ENCODE assay signal across 30 cellular contexts in genomic region chr3:39780352-39780751, GRCh38. TPM values are rescaled to one million over a fixed set of nuclear protein-coding genes. Genes with fewer than 3 reads are reported as not detected.
"Had no signal": no experiment of that assay in that cellular context is flagged by ENCODE, and none has a peak within 500 bp of the region (broad histone marks: within the 10 kb centered on the region; RNA-seq: fewer than 3 reads in every experiment).

No MANE protein-coding gene starts in this region.

- H3K4me3 Mint-ChIP-seq: activated CD8-positive, alpha-beta memory T cell treated with anti-CD3 and anti-CD28 coated beads, Interleukin-2, amount 10 ng/mL, durations not matched to agents 7 days and 5 days; activated naive CD8-positive, alpha-beta T cell treated with anti-CD3 and anti-CD28 coated beads, Interleukin-2, amount 50 U/mL, for 24 hours; activated T-cell treated with anti-CD3 and anti-CD28 coated beads, Interleukin-2, amount 50 U/mL, for 24 hours; T-helper 17 cell; WTC11 had no signal

- H3K36me3 Mint-ChIP-seq: activated CD8-positive, alpha-beta memory T cell treated with anti-CD3 and anti-CD28 coated beads, Interleukin-2, amount 10 ng/mL, durations not matched to agents 7 days and 5 days; activated naive CD4-positive, alpha-beta T cell treated with anti-CD3 and anti-CD28 coated beads, Interleukin-2, amount 50 U/mL, for 72 hours had no signal

- H3K9me3 ChIP-seq: ascending aorta, body of pancreas, MG63, Peyer's patch, SJSA1 had no signal

- H3K27ac Mint-ChIP-seq: activated CD8-positive, alpha-beta memory T cell treated with anti-CD3 and anti-CD28 coated beads, Interleukin-2, amount 10 ng/mL, durations not matched to agents 7 days and 5 days; activated naive CD4-positive, alpha-beta T cell treated with anti-CD3 and anti-CD28 coated beads, Interleukin-2, amount 50 U/mL, for 72 hours; activated naive CD8-positive, alpha-beta T cell treated with anti-CD3 and anti-CD28 coated beads, Interleukin-2, amount 50 U/mL, for 24 hours; activated T-cell treated with anti-CD3 and anti-CD28 coated beads, Interleukin-2, amount 50 U/mL, for 24 hours; T-helper 17 cell; WTC11 had no signal

- H3K9ac ChIP-seq: KMS-11 had no signal

- H3K4me1 ChIP-seq: ascending aorta, body of pancreas, Peyer's patch, SJSA1 had no signal

- H3K4me3 ChIP-seq: ascending aorta, body of pancreas, MG63, Peyer's patch, SJSA1 had no signal

- H3K4me2 ChIP-seq: KMS-11 had no signal

- DNase-seq: activated CD4-positive, alpha-beta T cell treated with anti-CD3 and anti-CD28 coated beads for 48 hours; activated CD4-positive, alpha-beta T cell treated with anti-CD3 and anti-CD28 coated beads, Interleukin-2, amount 50 U/mL, for 48 hours; activated CD4-positive, CD25-positive, alpha-beta regulatory T cell treated with anti-CD3 and anti-CD28 coated beads, Interleukin-2, amount 50 U/mL, for 72 hours; activated CD8-positive, alpha-beta memory T cell treated with anti-CD3 and anti-CD28 coated beads, Interleukin-2, amount 10 ng/mL, durations not matched to agents 7 days and 5 days; activated effector memory CD4-positive, alpha-beta T cell treated with anti-CD3 and anti-CD28 coated beads, Interleukin-2, amount 50 U/mL, for 16 hours; activated naive CD4-positive, alpha-beta T cell treated with Interleukin-2 at 50 U/mL for 16 hours; activated naive CD8-positive, alpha-beta T cell treated with anti-CD3 and anti-CD28 coated beads, Interleukin-2, amount 50 U/mL, for 24 hours; activated T-cell treated with anti-CD3 and anti-CD28 coated beads, Interleukin-2, amount 50 U/mL, for 24 hours; amniotic stem cell; body of pancreas; central memory CD4-positive, alpha-beta T cell; MG63; MV-4-11; NCI-H1092 treated with DMSO at 0.1 percent for 48 hours; NCI-H1417 treated with DMSO at 0.1 percent for 48 hours; NCI-H1694; NCI-H2029 treated with DMSO at 0.1 percent for 48 hours; Peyer's patch; SHP77; T-helper 17 cell; T-helper 9 cell had no signal

- H3K36me3 ChIP-seq: ascending aorta, MG63, Peyer's patch, SJSA1 had no signal

- H3K27me3 Mint-ChIP-seq: activated CD8-positive, alpha-beta memory T cell treated with anti-CD3 and anti-CD28 coated beads, Interleukin-2, amount 10 ng/mL, durations not matched to agents 7 days and 5 days; activated T-cell treated with anti-CD3 and anti-CD28 coated beads, Interleukin-2, amount 50 U/mL, for 24 hours had no signal

- ATAC-seq: activated CD8-positive, alpha-beta memory T cell treated with anti-CD3 and anti-CD28 coated beads, Interleukin-2, amount 10 ng/mL, durations not matched to agents 7 days and 5 days; activated naive CD4-positive, alpha-beta T cell treated with anti-CD3 and anti-CD28 coated beads, Interleukin-2, amount 50 U/mL, for 72 hours; activated naive CD8-positive, alpha-beta T cell treated with anti-CD3 and anti-CD28 coated beads, Interleukin-2, amount 50 U/mL, for 24 hours; body of pancreas; SK-N-SH treated with all-trans-retinoic acid at 6 μM for 48 hours; T-helper 17 cell; WTC11 had no signal

- H3K4me1 Mint-ChIP-seq: activated CD8-positive, alpha-beta memory T cell treated with anti-CD3 and anti-CD28 coated beads, Interleukin-2, amount 10 ng/mL, durations not matched to agents 7 days and 5 days; activated naive CD8-positive, alpha-beta T cell treated with anti-CD3 and anti-CD28 coated beads, Interleukin-2, amount 50 U/mL, for 24 hours; T-helper 17 cell; WTC11 had no signal

- H3K27me3 ChIP-seq: ascending aorta, body of pancreas, MG63, Peyer's patch, SJSA1 had no signal

- FAIRE-seq: bronchial epithelial cell, TTC549 had no signal

- H3K27ac ChIP-seq: ascending aorta, body of pancreas, KMS-11, Peyer's patch, RWPE1, SJSA1 had no signal

RNA-seq across cellular contexts. Expression of gene MYRIP, which starts 29.1 kb away (rescaled TPM):
- total RNA-seq: activated CD8-positive, alpha-beta memory T cell treated with anti-CD3 and anti-CD28 coated beads, Interleukin-2, amount 10 ng/mL, durations not matched to agents 7 days and 5 days; activated naive CD4-positive, alpha-beta T cell treated with anti-CD3 and anti-CD28 coated beads, Interleukin-2, amount 50 U/mL, for 72 hours; bronchial epithelial cell; T-helper 17 cell had no signal
